1 cellular context compared by ENCODE assay signal in genomic region chr6:37212268-37212667, GRCh38.
TF ChIP-seq lines count a peak whose summit lies in the region.

No MANE protein-coding gene starts in this region.

TF ChIP-seq in IMR-90, 13 proteins besides CTCF, POLR2A, EP300 and RAD21:
- TF ChIP-seq ELK1 (IDR thresholded peaks at IDR 0.05; ENCODE audit: borderline replicate concordance, low read depth, low read length): no peak
- no peak for TF ChIP-seq CHD1 (IDR thresholded peaks at IDR 0.05; ENCODE audit: low read depth, low read length)
- no peak for TF ChIP-seq RCOR1 (IDR thresholded peaks at IDR 0.05; ENCODE audit: insufficient replicate concordance, low read length)
- no peak for TF ChIP-seq BHLHE40 (IDR thresholded peaks at IDR 0.05; ENCODE audit: low read depth, low read length)
- TF ChIP-seq RFX5 (IDR thresholded peaks at IDR 0.05; ENCODE audit: low read depth, low read length): no peak
- TF ChIP-seq SMC3 (IDR thresholded peaks at IDR 0.05; ENCODE audit: low read depth, low read length): no peak
- TF ChIP-seq MAZ (IDR thresholded peaks at IDR 0.05; ENCODE audit: borderline replicate concordance, low read depth, low read length): no peak
- TF ChIP-seq NFE2L2 (IDR thresholded peaks at IDR 0.05; ENCODE audit: low read depth, low read length): no peak
- TF ChIP-seq FOS (IDR thresholded peaks at IDR 0.05; ENCODE audit: low read depth, low read length): no peak
- TF ChIP-seq USF2 (IDR thresholded peaks at IDR 0.05; ENCODE audit: low read depth, low read length): no peak
- TF ChIP-seq MAFK (IDR thresholded peaks at IDR 0.05; ENCODE audit: low read depth, low read length): no peak
- TF ChIP-seq CEBPB (IDR thresholded peaks at IDR 0.05; ENCODE audit: low read depth, low read length): no peak
- no peak for TF ChIP-seq MXI1 (IDR thresholded peaks at IDR 0.05; ENCODE audit: borderline replicate concordance, low read depth, low read length)
